ENCODE assay signal across 18 cellular contexts in the genomic region with DNA sequence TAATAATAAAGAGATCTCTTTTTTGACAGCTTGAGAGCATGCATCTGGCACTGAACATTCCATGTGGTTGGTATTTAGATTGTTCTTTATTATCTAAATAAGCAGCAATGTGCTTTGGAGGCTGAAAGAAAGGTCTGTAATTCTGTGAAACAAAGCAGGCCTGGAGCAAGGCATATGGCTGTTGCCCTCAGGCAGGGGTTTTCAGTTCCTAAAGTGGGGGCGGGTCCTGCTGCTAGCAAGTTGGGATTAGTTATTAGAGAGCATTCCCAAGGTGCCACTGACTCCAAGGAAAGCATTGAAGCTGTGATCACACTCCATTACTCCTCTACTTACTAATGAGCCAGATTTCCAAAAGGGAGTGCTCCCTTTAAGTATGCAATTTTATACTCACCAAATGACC.
"Had no signal": no experiment of that assay in that cellular context is flagged by ENCODE, and none has a peak within 500 bp of the region (broad histone marks: within the 10 kb centered on the region; RNA-seq: fewer than 3 reads in every experiment).

No MANE protein-coding gene starts in this region.

- ATAC-seq: activated naive CD8-positive, alpha-beta T cell treated with anti-CD3 and anti-CD28 coated beads, Interleukin-2, amount 50 U/mL, for 24 hours; effector memory CD8-positive, alpha-beta T cell; left cardiac atrium; mucosa of descending colon; naive thymus-derived CD8-positive, alpha-beta T cell; psoas muscle; right lobe of liver had no signal

- H3K27ac Mint-ChIP-seq: activated naive CD8-positive, alpha-beta T cell treated with anti-CD3 and anti-CD28 coated beads, Interleukin-2, amount 50 U/mL, for 24 hours; dendritic cell treated with granulocyte-macrophage colony-stimulating factor and Interleukin-4, amounts not matched to agents 40 ng/mL and 50 ng/mL, for 4 days; effector memory CD8-positive, alpha-beta T cell; naive thymus-derived CD8-positive, alpha-beta T cell; T-helper 2 cell treated with Interferon-gamma antibody and Interleukin-4, amounts not matched to agents 5 μg/mL and 100 μg/mL, for 36 hours had no signal

- H3K4me3 Mint-ChIP-seq: activated naive CD8-positive, alpha-beta T cell treated with anti-CD3 and anti-CD28 coated beads, Interleukin-2, amount 50 U/mL, for 24 hours; dendritic cell treated with granulocyte-macrophage colony-stimulating factor and Interleukin-4, amounts not matched to agents 40 ng/mL and 50 ng/mL, for 4 days; effector memory CD8-positive, alpha-beta T cell; naive thymus-derived CD8-positive, alpha-beta T cell; T-helper 2 cell treated with Interferon-gamma antibody and Interleukin-4, amounts not matched to agents 5 μg/mL and 100 μg/mL, for 36 hours had no signal

- H3K27me3 Mint-ChIP-seq: activated naive CD8-positive, alpha-beta T cell treated with anti-CD3 and anti-CD28 coated beads, Interleukin-2, amount 50 U/mL, for 24 hours; dendritic cell treated with granulocyte-macrophage colony-stimulating factor and Interleukin-4, amounts not matched to agents 40 ng/mL and 50 ng/mL, for 4 days; effector memory CD8-positive, alpha-beta T cell had no signal

- H3K4me1 Mint-ChIP-seq: activated naive CD8-positive, alpha-beta T cell treated with anti-CD3 and anti-CD28 coated beads, Interleukin-2, amount 50 U/mL, for 24 hours; naive thymus-derived CD8-positive, alpha-beta T cell had no signal

- DNase-seq: activated CD4-positive, CD25-positive, alpha-beta regulatory T cell treated with anti-CD3 and anti-CD28 coated beads, Interleukin-2, amount 50 U/mL, for 72 hours; activated naive CD4-positive, alpha-beta T cell treated with Interleukin-2 at 50 U/mL for 16 hours; activated naive CD8-positive, alpha-beta T cell treated with anti-CD3 and anti-CD28 coated beads, Interleukin-2, amount 50 U/mL, for 24 hours; aorta; effector memory CD8-positive, alpha-beta T cell; foreskin melanocyte; head of caudate nucleus; left cardiac atrium; mucosa of descending colon; naive thymus-derived CD8-positive, alpha-beta T cell; psoas muscle; right lobe of liver; spleen; stomach; SW 1271; testis had no signal

- H3K36me3 Mint-ChIP-seq: naive thymus-derived CD8-positive, alpha-beta T cell had no signal
